Comparison of ENCODE assay signal across 25 cellular contexts in genomic region chr22:44045171-44045570, GRCh38. TPM values are rescaled to one million over a fixed set of nuclear protein-coding genes. Genes with fewer than 3 reads are reported as not detected.
DNase-seq lines count a peak whose midpoint lies in the region; ATAC-seq, FAIRE-seq and TF ChIP-seq lines count a peak whose summit lies in the region.
"Had no signal": no experiment of that assay in that cellular context is flagged by ENCODE, and none has a peak within 500 bp of the region (broad histone marks: within the 10 kb centered on the region; RNA-seq: fewer than 3 reads in every experiment).

No MANE protein-coding gene starts in this region.

- FAIRE-seq in GM12891 (lab: Jason Lieb, UNC), result peak; percentile 13
- FAIRE-seq: pancreas had no signal

- no peaks in the 10 kb centered on the region for H3K36me3 Mint-ChIP-seq in activated T-helper 17 cell treated with anti-CD3 and anti-CD28 coated beads, Interleukin-2, amount 50 U/mL, for 72 hours (ENCODE audit: low read depth)

- ATAC-seq in activated T-helper 17 cell treated with anti-CD3 and anti-CD28 coated beads, Interleukin-2, amount 50 U/mL, for 72 hours (replicated peaks), result peak; percentile 45
- ATAC-seq in HG02798 (IDR thresholded peaks at IDR 0.05; ENCODE audit: poor library complexity, unreplicated experiment) (no peak), GM19351 (IDR thresholded peaks at IDR 0.05; ENCODE audit: unreplicated experiment) (no peak), mucosa of descending colon (no peak)
- ATAC-seq: naive thymus-derived CD8-positive, alpha-beta T cell; pancreas; SK-N-SH treated with all-trans-retinoic acid at 6 μM for 48 hours; stimulated activated effector memory CD8-positive, alpha-beta T cell treated with anti-CD3 and anti-CD28 coated beads, Interleukin-12 subunit alpha, Interleukin-12 subunit beta, amount 100 ng/mL, for 72 hours had no signal

- no peak overlapping the region for H3K4me3 ChIP-seq in ACC112 (ENCODE audit: low read depth, low read length)
- no peak overlapping the region for H3K4me3 ChIP-seq in mucosa of descending colon
- H3K4me3 ChIP-seq: pancreas, sigmoid colon, thyroid gland had no signal

- peak overlapping the region; percentile 66 for H3K27ac ChIP-seq in ACC112 (ENCODE audit: low read depth, low read length)
- H3K27ac ChIP-seq: pancreas, sigmoid colon, thyroid gland had no signal

- H3K4me3 Mint-ChIP-seq in activated T-helper 17 cell treated with anti-CD3 and anti-CD28 coated beads, Interleukin-2, amount 50 U/mL, for 72 hours, result no peak overlapping the region
- H3K4me3 Mint-ChIP-seq: CD8-positive, alpha-beta memory T cell; memory B cell; naive thymus-derived CD8-positive, alpha-beta T cell; stimulated activated effector memory CD8-positive, alpha-beta T cell treated with anti-CD3 and anti-CD28 coated beads, Interleukin-12 subunit alpha, Interleukin-12 subunit beta, amount 100 ng/mL, for 72 hours had no signal

- H3K27me3 Mint-ChIP-seq in activated T-helper 17 cell treated with anti-CD3 and anti-CD28 coated beads, Interleukin-2, amount 50 U/mL, for 72 hours, result no peaks in the 10 kb centered on the region
- H3K27me3 Mint-ChIP-seq: CD8-positive, alpha-beta memory T cell; memory B cell had no signal

- no peak for DNase-seq in GM12891 (ENCODE audit: insufficient read length, low spot score)
- DNase-seq in fibroblast of peridontal ligament (ENCODE audit: extremely low read depth), result peak; percentile 58
- no peak for DNase-seq in activated gamma-delta T cell treated with Interleukin-2 at 50 U/mL for 16 hours
- DNase-seq in mucosa of descending colon, result no peak
- DNase-seq: activated CD4-positive, CD25-positive, alpha-beta regulatory T cell; activated effector memory CD4-positive, alpha-beta T cell treated with Interleukin-2 at 50 U/mL for 16 hours; amygdala; CD8-positive, alpha-beta memory T cell; DMS53; H7; Karpas-422; kidney glomerular epithelial cell; naive thymus-derived CD8-positive, alpha-beta T cell; NCI-H1092; NCI-H524; pancreas; sigmoid colon; thyroid gland had no signal

- no peaks in the 10 kb centered on the region for H3K9me3 Mint-ChIP-seq in activated T-helper 17 cell treated with anti-CD3 and anti-CD28 coated beads, Interleukin-2, amount 50 U/mL, for 72 hours
- H3K9me3 Mint-ChIP-seq: CD8-positive, alpha-beta memory T cell; memory B cell; naive thymus-derived CD8-positive, alpha-beta T cell; stimulated activated effector memory CD8-positive, alpha-beta T cell treated with anti-CD3 and anti-CD28 coated beads, Interleukin-12 subunit alpha, Interleukin-12 subunit beta, amount 100 ng/mL, for 72 hours had no signal

- TF ChIP-seq CTCF in mucosa of descending colon (IDR thresholded peaks at IDR 0.05), result no peak

- peaks cover 5% of the 10 kb centered on the region for H3K79me2 ChIP-seq in ACC112 (ENCODE audit: control insufficient read depth, insufficient read depth, low read length, unreplicated experiment)

- H2AFZ ChIP-seq in ACC112 (ENCODE audit: low read length, unreplicated experiment), result no peak overlapping the region

- H3K36me3 ChIP-seq in ACC112 (ENCODE audit: insufficient read depth, low read length) (no peaks in the 10 kb centered on the region), mucosa of descending colon (ENCODE audit: low read depth) (no peaks in the 10 kb centered on the region)
- H3K36me3 ChIP-seq: pancreas, sigmoid colon, thyroid gland had no signal

- no peak for TF ChIP-seq POLR2A in GM12891 (IDR thresholded peaks at IDR 0.05; ENCODE audit: low read depth, low read length)

- H3K9me3 ChIP-seq in mucosa of descending colon, result no peaks in the 10 kb centered on the region
- H3K9me3 ChIP-seq: pancreas, sigmoid colon, thyroid gland had no signal

- no peak overlapping the region for H3K27ac Mint-ChIP-seq in activated T-helper 17 cell treated with anti-CD3 and anti-CD28 coated beads, Interleukin-2, amount 50 U/mL, for 72 hours
- H3K27ac Mint-ChIP-seq: memory B cell; naive thymus-derived CD8-positive, alpha-beta T cell; stimulated activated effector memory CD8-positive, alpha-beta T cell treated with anti-CD3 and anti-CD28 coated beads, Interleukin-12 subunit alpha, Interleukin-12 subunit beta, amount 100 ng/mL, for 72 hours had no signal

- H3K27me3 ChIP-seq in ACC112 (ENCODE audit: insufficient read depth, low read length), result no peaks in the 10 kb centered on the region
- H3K27me3 ChIP-seq: pancreas, sigmoid colon, thyroid gland had no signal

- H3K4me1 ChIP-seq in ACC112 (ENCODE audit: control insufficient read depth, insufficient read depth, low read length, unreplicated experiment) (peaks cover 4% of the 10 kb centered on the region), mucosa of descending colon (ENCODE audit: low read depth) (no peaks in the 10 kb centered on the region)
- H3K4me1 ChIP-seq: pancreas, thyroid gland had no signal

- peaks cover 13% of the 10 kb centered on the region for H3K4me1 Mint-ChIP-seq in activated T-helper 17 cell treated with anti-CD3 and anti-CD28 coated beads, Interleukin-2, amount 50 U/mL, for 72 hours

- intact Hi-C loops in mucosa of descending colon (cut with DNase I, micrococcal nuclease), result no loop called here

TF ChIP-seq in GM12891, 5 proteins besides CTCF, POLR2A, EP300 and RAD21:
- TF ChIP-seq TAF1 (IDR thresholded peaks at IDR 0.05; ENCODE audit: low read depth, low read length) (no peak), POLR2AphosphoS5 (IDR thresholded peaks at IDR 0.05; ENCODE audit: low read depth, low read length) (no peak), PAX5 (IDR thresholded peaks at IDR 0.05; ENCODE audit: insufficient read depth, low read length, severe bottlenecking) (no peak), SPI1 (IDR thresholded peaks at IDR 0.05; ENCODE audit: low read depth, low read length) (no peak), POU2F2 (IDR thresholded peaks at IDR 0.05; ENCODE audit: low read depth, low read length) (no peak)
TF ChIP-seq in GM12891: peak in this region for 0.

RNA-seq across cellular contexts. Expression of gene PARVB, which starts 21.1 kb away (rescaled TPM):
- polyA plus RNA-seq in GM12891 (2012; ENCODE audit: low read depth, missing spikeins), result 190 TPM
- 10 to 100 TPM; 50.2 to 66.1 TPM for total RNA-seq in activated T-helper 17 cell treated with anti-CD3 and anti-CD28 coated beads, Interleukin-2, amount 50 U/mL, for 72 hours
- total RNA-seq in mucosa of descending colon, result 10 to 100 TPM in 2 of 3 donors, 1 to 10 TPM in 1; 5.2 to 35.7 (median 14.9) TPM
